In genomic region chr10:98446656-98447221, GRCh38 we compare ENCODE assay signal across 8 cellular contexts. TPM values are rescaled to one million over a fixed set of nuclear protein-coding genes. Genes with fewer than 3 reads are reported as not detected.
DNase-seq lines count a peak whose midpoint lies in the region; ATAC-seq and TF ChIP-seq lines count a peak whose summit lies in the region.

HPS1 (minus strand) TSS chr10:98446935; CDS start chr10:98443240, 3,695 bp downstream.

- 0 to 3% methylated on average over 4 to 47 of the region's 47 CpGs for WGBS in endodermal cell (ENCODE audit: insufficient coverage in 1 of 2, insufficient read length in 1 of 2), 2 experiments

- DNase-seq in AG04449 (ENCODE audit: low read depth, low spot score) (no peak), NCI-H69 (lab: John Stamatoyannopoulos, UW) (peak; percentile 81), endodermal cell (peak; percentile 86), mesothelial cell of epicardium (ENCODE audit: low spot score in 2 of 2, unreplicated experiment in 2 of 2) (peak; percentile 60 to 75)
- DNase-seq in activated CD8-positive, alpha-beta memory T cell treated with anti-CD3 and anti-CD28 coated beads for 4 hours (ENCODE audit: low read depth in 2 of 2), result peak; percentile 59 to 70
- peak; percentile 63 to 75 for DNase-seq in stimulated activated CD8-positive, alpha-beta memory T cell treated with anti-CD3 and anti-CD28 coated beads, Interleukin-15, amount 100 ng/mL, for 4 hours (ENCODE audit: low read depth in 2 of 2)

- peak within 1 kb of the TSS; percentile 87 for H3K27ac Mint-ChIP-seq in endodermal cell
- H3K27ac Mint-ChIP-seq in mesothelial cell of epicardium, result peak within 1 kb of the TSS; percentile 94

- no peaks in the 10 kb centered on the region for H3K4me1 ChIP-seq in endodermal cell (ENCODE audit: control insufficient read depth, insufficient read depth, low read length)

- no peaks in the 10 kb centered on the region for H3K9me3 Mint-ChIP-seq in endodermal cell
- H3K9me3 Mint-ChIP-seq in mesothelial cell of epicardium, result no peaks in the 10 kb centered on the region

- H3K4me1 Mint-ChIP-seq in endodermal cell (no peaks in the 10 kb centered on the region), mesothelial cell of epicardium (peaks cover 7% of the 10 kb centered on the region)

- peak; percentile 88 for TF ChIP-seq POLR2A in GM18526 (IDR thresholded peaks at IDR 0.05; ENCODE audit: extremely low read depth, insufficient read length)

- peak; percentile 53 for ATAC-seq in HG03060 (IDR thresholded peaks at IDR 0.05; ENCODE audit: low read depth, unreplicated experiment)

- H3K36me3 ChIP-seq in endodermal cell (ENCODE audit: control insufficient read depth, insufficient read depth, low read length), result peaks cover 32% of the 10 kb centered on the region

- no peak within 1 kb of the TSS for H3K27ac ChIP-seq in endodermal cell (ENCODE audit: low read depth, low read length)

- H3K4me3 ChIP-seq in AG04449 (ENCODE audit: low read depth, low read length) (peak within 1 kb of the TSS; percentile 82), endodermal cell (ENCODE audit: low read length) (peak within 1 kb of the TSS; percentile 78)

- H3K27me3 Mint-ChIP-seq in endodermal cell (ENCODE audit: insufficient read depth), result peaks cover 6% of the 10 kb centered on the region
- H3K27me3 Mint-ChIP-seq in mesothelial cell of epicardium (ENCODE audit: low read depth), result peaks cover 8% of the 10 kb centered on the region

- CTCF ChIA-PET in AG04449 (lab: Yijun Ruan, JAX), result interaction anchor here (0.9 to 3.4 kb wide), 4 partner anchors 21 to 687 kb away, joined by 3 to 14 read pairs (median 3); no protein-coding TSS in a partner anchor

- peak; percentile 9 for TF ChIP-seq CTCF in AG04449 (IDR thresholded peaks at IDR 0.05; ENCODE audit: insufficient read depth, low read length, missing control alignments)
- no peak for TF ChIP-seq CTCF in endodermal cell (conservative IDR thresholded peaks at IDR 0.05)
- TF ChIP-seq CTCF in mesothelial cell of epicardium (IDR thresholded peaks at IDR 0.05; ENCODE audit: unreplicated experiment), result no peak

- no peaks in the 10 kb centered on the region for H3K9me3 ChIP-seq in endodermal cell (ENCODE audit: control insufficient read depth, low read length)

- H3K27me3 ChIP-seq in endodermal cell (ENCODE audit: control insufficient read depth, insufficient read depth, low read length, poor library complexity, severe bottlenecking), result no peaks in the 10 kb centered on the region

- H3K9ac ChIP-seq in endodermal cell (ENCODE audit: extremely low read depth, low read length, poor library complexity, severe bottlenecking), result peak within 1 kb of the TSS; percentile 81

- H3K36me3 Mint-ChIP-seq in endodermal cell (ENCODE audit: low read depth) (peaks cover 31% of the 10 kb centered on the region), mesothelial cell of epicardium (peaks cover 18% of the 10 kb centered on the region)

- POLR2A ChIA-PET in AG04449 (lab: Yijun Ruan, JAX), result interaction anchor here (0.7 to 0.9 kb wide), 2 partner anchors 32 to 67 kb away, joined by 3 read pairs; partner anchors contain the start of gene PYROXD2

- peak within 1 kb of the TSS; percentile 83 for H3K4me3 Mint-ChIP-seq in endodermal cell
- H3K4me3 Mint-ChIP-seq in mesothelial cell of epicardium, result peak within 1 kb of the TSS; percentile 81

RNA-seq across cellular contexts. Expression of gene HPS1, which starts in this region (rescaled TPM):
- total RNA-seq in endodermal cell, result 10 to 100 TPM; 39.6 to 43.3 TPM
- polyA plus RNA-seq in endodermal cell (2013, experiment 1 of 2), result 38.1 TPM
- polyA plus RNA-seq in endodermal cell (2013, experiment 2 of 2), result 31.8 TPM
- total RNA-seq in mesothelial cell of epicardium, result 47.0 to 52.8 TPM (median 51.7 TPM) in 3 replicates
